In genomic region chr15:48637639-48638038, GRCh38 we compare ENCODE assay signal across 21 cellular contexts.
"Had no signal": no experiment of that assay in that cellular context is flagged by ENCODE, and none has a peak within 500 bp of the region (broad histone marks: within the 10 kb centered on the region; RNA-seq: fewer than 3 reads in every experiment).

No MANE protein-coding gene starts in this region.

- H3K9me3 Mint-ChIP-seq: naive B cell, nephron, type B pancreatic cell had no signal

- H3K4me3 ChIP-seq: esophagus squamous epithelium, heart left ventricle, lung, sigmoid colon, suprapubic skin, thyroid gland had no signal

- H3K36me3 ChIP-seq: esophagus squamous epithelium, sigmoid colon, suprapubic skin, thyroid gland had no signal

- H3K4me3 Mint-ChIP-seq: naive B cell, nephron, type B pancreatic cell had no signal

- H3K27ac ChIP-seq: esophagus squamous epithelium, suprapubic skin, thyroid gland had no signal

- H3K27ac Mint-ChIP-seq: nephron, type B pancreatic cell had no signal

- H3K36me3 Mint-ChIP-seq: naive B cell had no signal

- ATAC-seq: heart left ventricle, left colon, left ventricle myocardium superior had no signal

- H3K4me1 Mint-ChIP-seq: naive B cell had no signal

- H3K9me3 ChIP-seq: esophagus squamous epithelium, heart left ventricle, sigmoid colon, suprapubic skin, thyroid gland had no signal

- DNase-seq: cortex of kidney; esophagus squamous epithelium; heart left ventricle; hippocampal formation; left colon; left ventricle myocardium superior; mesendoderm; naive B cell; occipital lobe; posterior cingulate gyrus; sigmoid colon; small intestine; stimulated activated CD4-positive, alpha-beta T cell treated with anti-CD3 and anti-CD28 coated beads, Interleukin-2, amount 100 ng/mL, for 48 hours; stimulated activated naive CD4-positive, alpha-beta T cell treated with Interleukin-2 at 50 U/mL for 16 hours; thyroid gland had no signal

- FAIRE-seq: frontal cortex, small intestine, urothelium cell line had no signal

- H3K27me3 ChIP-seq: esophagus squamous epithelium, heart left ventricle, sigmoid colon, suprapubic skin, thyroid gland had no signal
